Comparison of ENCODE assay signal across 21 cellular contexts in the genomic region with DNA sequence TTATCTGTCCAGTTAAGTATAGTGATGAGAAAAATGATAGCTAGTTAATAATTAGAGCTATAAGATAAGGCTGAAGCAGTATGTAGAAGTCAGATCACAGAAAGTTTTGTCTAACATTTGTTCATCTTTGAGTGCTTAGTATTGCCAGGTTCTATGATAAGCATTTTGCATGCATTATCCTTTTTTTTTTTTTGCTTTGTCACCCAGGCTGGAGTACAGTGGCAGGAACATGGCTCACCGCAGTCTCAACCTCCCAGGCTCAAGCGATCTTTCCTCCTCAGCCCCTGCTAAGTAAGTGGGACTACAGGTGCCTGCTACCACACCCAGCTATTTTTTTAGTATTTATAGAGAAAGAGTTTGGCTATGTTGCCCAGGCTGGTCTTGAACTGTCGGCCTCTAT. TPM values are rescaled to one million over a fixed set of nuclear protein-coding genes. Genes with fewer than 3 reads are reported as not detected.
A peak's percentile ranks its signal among the peaks of the same experiment; 100 is the strongest.
DNase-seq lines count a peak whose midpoint lies in the region; ATAC-seq, FAIRE-seq and TF ChIP-seq lines count a peak whose summit lies in the region.
"Had no signal": no experiment of that assay in that cellular context is flagged by ENCODE, and none has a peak within 500 bp of the region (broad histone marks: within the 10 kb centered on the region; RNA-seq: fewer than 3 reads in every experiment).

No MANE protein-coding gene starts in this region.

- H3K4me3 Mint-ChIP-seq in Caco-2 (ENCODE audit: unreplicated experiment) (no peak overlapping the region), astrocyte (ENCODE audit: unreplicated experiment) (no peak overlapping the region)
- H3K4me3 Mint-ChIP-seq: CD4-positive, alpha-beta memory T cell; GM23338; HFFc6 had no signal

- H3K27ac Mint-ChIP-seq in Caco-2 (ENCODE audit: unreplicated experiment): peak overlapping the region; percentile 15
- H3K27ac Mint-ChIP-seq in astrocyte (ENCODE audit: unreplicated experiment): peak overlapping the region; percentile 43
- H3K27ac Mint-ChIP-seq: CD4-positive, alpha-beta memory T cell; GM23338; HFFc6 had no signal

- H2AFZ ChIP-seq in astrocyte (ENCODE audit: low read depth, low read length): no peak overlapping the region
- H2AFZ ChIP-seq in HepG2 (ENCODE audit: low read length): no peak overlapping the region

- H3K9me3 ChIP-seq in Caco-2: no peaks in the 10 kb centered on the region
- no peaks in the 10 kb centered on the region for H3K9me3 ChIP-seq in astrocyte (ENCODE audit: insufficient read depth, low read depth, low read length)
- H3K9me3 ChIP-seq in HepG2 (ENCODE audit: low read length): no peaks in the 10 kb centered on the region
- H3K9me3 ChIP-seq in vagina: no peaks in the 10 kb centered on the region
- H3K9me3 ChIP-seq: HAP-1 had no signal

- TF ChIP-seq EP300 in HepG2 (IDR thresholded peaks at IDR 0.05; ENCODE audit: low read depth in 2 of 2, low read length in 2 of 2) (no peak), HepG2 (CRISPR knock-in tag; IDR thresholded peaks at IDR 0.05; ENCODE audit: borderline replicate concordance) (no peak)

- H3K4me1 ChIP-seq in Caco-2 (peaks cover 41% of the 10 kb centered on the region), astrocyte (ENCODE audit: insufficient read depth, low read length) (peaks cover 13% of the 10 kb centered on the region), HepG2 (ENCODE audit: insufficient read depth, low read length) (peaks cover 46% of the 10 kb centered on the region), vagina (no peaks in the 10 kb centered on the region)

- 94% methylated on average over 3 of the region's 3 CpGs for WGBS in HepG2 (ENCODE audit: low lambda C conversion rate)

- in situ Hi-C loops in HepG2 (cut with HindIII; ENCODE audit: extremely low pct_ligation_motif_present, low pct_unique_long_range_greater_than_20kb): no loop called here

- H3K79me2 ChIP-seq in astrocyte (ENCODE audit: insufficient read depth, low read length) (no peaks in the 10 kb centered on the region), HepG2 (ENCODE audit: insufficient read depth, low read length) (no peaks in the 10 kb centered on the region)

- H3K4me2 ChIP-seq in astrocyte (ENCODE audit: low read length) (no peak overlapping the region), HepG2 (ENCODE audit: low read depth, low read length) (no peak overlapping the region)
- H3K4me2 ChIP-seq: GM23338 had no signal

- no peaks in the 10 kb centered on the region for H3K36me3 Mint-ChIP-seq in Caco-2 (ENCODE audit: insufficient read depth, unreplicated experiment)
- H3K36me3 Mint-ChIP-seq in astrocyte (ENCODE audit: low read depth, unreplicated experiment): peaks cover under 1% of the 10 kb centered on the region
- H3K36me3 Mint-ChIP-seq: CD4-positive, alpha-beta memory T cell had no signal

- intact Hi-C loops in Caco-2 (cut with micrococcal nuclease; ENCODE audit: unreplicated experiment): no loop called here
- intact Hi-C loops in HepG2 (cut with micrococcal nuclease; ENCODE audit: unreplicated experiment): loop anchor here (2.0 kb wide), 1 partner anchor 21 kb away; no protein-coding TSS in a partner anchor
- intact Hi-C loops in vagina (cut with DNase I): loop anchor here (10.0 kb wide), 1 partner anchor 923 kb away; no protein-coding TSS in a partner anchor

- TF ChIP-seq POLR2A in erythroblast (IDR thresholded peaks at IDR 0.05; ENCODE audit: low read length) (no peak), HepG2 (IDR thresholded peaks at IDR 0.05; ENCODE audit: insufficient read depth in 1 of 2, low read depth in 2 of 2, low read length in 2 of 2) (no peak), vagina (IDR thresholded peaks at IDR 0.05) (no peak)

- no peak overlapping the region for H3K9ac ChIP-seq in astrocyte (ENCODE audit: low read length)
- H3K9ac ChIP-seq in HepG2 (ENCODE audit: insufficient read depth, low read depth, low read length): no peak overlapping the region

- POLR2A ChIA-PET in Caco-2 (lab: Charles Lee): no interaction called here
- POLR2A ChIA-PET in HepG2 (lab: Yijun Ruan, JAX): interaction anchor here (0.7 to 2.1 kb wide), 9 partner anchors 13 to 166 kb away, joined by 3 to 41 read pairs (median 6); a partner anchor contains a TSS

- no peak overlapping the region for H3K27ac ChIP-seq in astrocyte (ENCODE audit: low read depth, low read length)
- H3K27ac ChIP-seq in HepG2 (ENCODE audit: extremely low read length, insufficient read depth, low read length): peak overlapping the region; percentile 74
- no peak overlapping the region for H3K27ac ChIP-seq in vagina

- H3K36me3 ChIP-seq in Caco-2 (ENCODE audit: control insufficient read depth, insufficient read depth, low read length) (no peaks in the 10 kb centered on the region), astrocyte (ENCODE audit: insufficient read depth, low read length) (no peaks in the 10 kb centered on the region), HepG2 (replicated peaks in 1 of 2; ENCODE audit: control insufficient read depth in 1 of 2, insufficient read depth in 2 of 2, low read length in 2 of 2) (no peaks in the 10 kb centered on the region), vagina (no peaks in the 10 kb centered on the region)
- H3K36me3 ChIP-seq: HAP-1 had no signal

- TF ChIP-seq CTCF in Caco-2 (IDR thresholded peaks at IDR 0.05; ENCODE audit: insufficient read depth in 1 of 2, low read depth in 1 of 2, low read length in 1 of 2, severe bottlenecking in 1 of 2, unreplicated experiment in 1 of 2) (no peak), astrocyte (IDR thresholded peaks at IDR 0.05; ENCODE audit: insufficient read depth, low read depth, low read length) (no peak), HepG2 (CRISPR knock-in tag; IDR thresholded peaks at IDR 0.05) (no peak), vagina (IDR thresholded peaks at IDR 0.05) (no peak)

- H3K27me3 ChIP-seq in Caco-2 (replicated peaks; ENCODE audit: control insufficient read depth, insufficient read depth, low read length) (no peaks in the 10 kb centered on the region), astrocyte (ENCODE audit: insufficient read depth, low read length) (no peaks in the 10 kb centered on the region), HepG2 (ENCODE audit: control insufficient read depth in 1 of 2, insufficient read depth in 2 of 2, low read length in 2 of 2) (no peaks in the 10 kb centered on the region), vagina (no peaks in the 10 kb centered on the region)

- no peak for FAIRE-seq in astrocyte (lab: Jason Lieb, UNC)
- no peak for FAIRE-seq in HepG2 (lab: Jason Lieb, UNC)
- FAIRE-seq: D721Med, GM12878 had no signal

- H4K20me1 ChIP-seq in astrocyte (ENCODE audit: insufficient read depth, low read length): no peaks in the 10 kb centered on the region
- H4K20me1 ChIP-seq in HepG2 (ENCODE audit: insufficient read depth, low read length): no peaks in the 10 kb centered on the region

- H3K9me3 Mint-ChIP-seq in Caco-2 (ENCODE audit: unreplicated experiment) (no peaks in the 10 kb centered on the region), astrocyte (ENCODE audit: unreplicated experiment) (no peaks in the 10 kb centered on the region)
- H3K9me3 Mint-ChIP-seq: GM23338, HFFc6 had no signal

- DNase-seq in Caco-2 (no peak), astrocyte (ENCODE audit: low read depth) (no peak), erythroblast (lab: John Stamatoyannopoulos, UW) (peak; percentile 4 to 9), HepG2 (ENCODE audit: low spot score) (no peak), superior temporal gyrus (ENCODE audit: extremely low spot score) (no peak), vagina (ENCODE audit: extremely low spot score in 2 of 2) (no peak)
- DNase-seq in activated naive CD4-positive, alpha-beta T cell treated with Interleukin-2 at 50 U/mL for 16 hours: no peak
- DNase-seq: 8988T; C1 segment of cervical spinal cord; CD4-positive, alpha-beta memory T cell; DMS 273 treated with DMSO at 0.1 percent for 48 hours; DMS79; EL; GDM1; HFFc6 had no signal

- no peak overlapping the region for H3K4me3 ChIP-seq in Caco-2 (ENCODE audit: low read depth, low read length)
- no peak overlapping the region for H3K4me3 ChIP-seq in astrocyte (ENCODE audit: insufficient read depth, low read depth, low read length)
- no peak overlapping the region for H3K4me3 ChIP-seq in HepG2 (replicated peaks in 1 of 3; ENCODE audit: insufficient read depth in 1 of 3, low read depth in 2 of 3, low read length in 3 of 3)
- H3K4me3 ChIP-seq in vagina: no peak overlapping the region
- H3K4me3 ChIP-seq: GM12878, GM23338, HAP-1 had no signal

- H3K4me1 Mint-ChIP-seq in Caco-2 (ENCODE audit: low read depth, unreplicated experiment) (peaks cover 22% of the 10 kb centered on the region), astrocyte (ENCODE audit: low read depth, unreplicated experiment) (peaks cover 33% of the 10 kb centered on the region)
- H3K4me1 Mint-ChIP-seq: CD4-positive, alpha-beta memory T cell had no signal

- ATAC-seq in HepG2: no peak
- ATAC-seq: GM12878, GM23338 had no signal

- BruUV-seq in Caco-2 (replicated peaks; lab: Mats Ljungman, UMichigan): no TSS peak
- BruUV-seq in HepG2 (replicated peaks; lab: Mats Ljungman, UMichigan): no TSS peak

- CTCF ChIA-PET in Caco-2 (lab: Charles Lee) (interaction anchor here (1.0 kb wide), 1 partner anchor 21 kb away, joined by 7 read pairs; no protein-coding TSS in a partner anchor), HepG2 (lab: Yijun Ruan, JAX; ENCODE audit: low intra/inter-chr PET ratio, low total read pairs) (no interaction called here)

- no peak for TF ChIP-seq RAD21 in HepG2 (CRISPR knock-in tag; IDR thresholded peaks at IDR 0.05)

- H3K27me3 Mint-ChIP-seq in Caco-2 (ENCODE audit: insufficient read depth, unreplicated experiment) (no peaks in the 10 kb centered on the region), astrocyte (ENCODE audit: low read depth, unreplicated experiment) (no peaks in the 10 kb centered on the region)

RNA-seq across cellular contexts. Expression of a gene that starts 17.5 kb away (rescaled TPM):
- total RNA-seq in Caco-2 (2022) (1.1 and 1.3 TPM in 2 replicates), astrocyte (8.9 and 9.5 TPM in 2 replicates), HepG2 (2016; rRNA removed; fragmentation: Illumina TruSeq; extraction: Trizol) (0.71 and 1.0 TPM in 2 replicates), vagina (not detected)
- total RNA-seq in HepG2 (2016; cell fraction: cytosol; rRNA removed; fragmentation: Illumina TruSeq; extraction: Trizol; ENCODE audit: low read depth): 0.20 and 0.26 TPM in 2 replicates
- total RNA-seq in HepG2 (2016; cell fraction: insoluble cytoplasmic fraction; rRNA removed; fragmentation: Illumina TruSeq; extraction: Trizol): 0.45 and 0.77 TPM in 2 replicates
- 0.34 and 0.56 TPM in 2 replicates for total RNA-seq in HepG2 (2016; cell fraction: membrane; rRNA removed; fragmentation: Illumina TruSeq; extraction: Trizol)
- total RNA-seq in HepG2 (2016; cell fraction: nucleus; rRNA removed; fragmentation: Illumina TruSeq; extraction: Trizol): 0.78 and 0.97 TPM in 2 replicates
- polyA plus RNA-seq in HepG2 (2011; rRNA removed): 7.9 and 11.2 TPM in 2 replicates
- polyA plus RNA-seq in HepG2 (2011; cell fraction: cytosol; rRNA removed): 3.9 and 10.6 TPM in 2 replicates
- 4.2 and 7.6 TPM in 2 replicates for polyA plus RNA-seq in HepG2 (2011; cell fraction: nucleus; rRNA removed)
- polyA plus RNA-seq in HepG2 (2012): 26.8 and 34.2 TPM in 2 replicates
- polyA plus RNA-seq in HepG2 (2016; cell fraction: cytosol; fragmentation: Illumina TruSeq; extraction: Trizol; ENCODE audit: low read depth): 0.07 and 0.18 TPM in 2 replicates
- 0.80 and 0.87 TPM in 2 replicates for polyA plus RNA-seq in HepG2 (2016; cell fraction: insoluble cytoplasmic fraction; fragmentation: Illumina TruSeq; extraction: Trizol; ENCODE audit: low read depth)
- 0.22 and 0.24 TPM in 2 replicates for polyA plus RNA-seq in HepG2 (2016; cell fraction: membrane; fragmentation: Illumina TruSeq; extraction: Trizol; ENCODE audit: low read depth)
- 1.4 and 1.7 TPM in 2 replicates for polyA plus RNA-seq in HepG2 (2016; cell fraction: nucleus; fragmentation: Illumina TruSeq; extraction: Trizol; ENCODE audit: insufficient read depth, low read depth)
- polyA minus RNA-seq in HepG2 (2011; rRNA and poly(A)+ RNA removed; ENCODE audit: low replicate concordance): 0.05 and 7.3 TPM in 2 replicates
- polyA minus RNA-seq in HepG2 (2011; cell fraction: cytosol; rRNA and poly(A)+ RNA removed): 5.0 and 10.0 TPM in 2 replicates
- polyA minus RNA-seq in HepG2 (2011; cell fraction: nucleus; rRNA and poly(A)+ RNA removed): 7.6 and 12.8 TPM in 2 replicates
- total RNA-seq: H4 had no signal
- polyA plus RNA-seq: BJ had no signal

RNA-seq across cellular contexts. Expression of a gene that starts 31.1 kb away (rescaled TPM):
- total RNA-seq in Caco-2 (2022) (15.6 and 17.5 TPM in 2 replicates), astrocyte (10.7 and 11.9 TPM in 2 replicates), HepG2 (2016; rRNA removed; fragmentation: Illumina TruSeq; extraction: Trizol) (70.0 and 107 TPM in 2 replicates), vagina (8.8 TPM)
- 21.0 and 24.1 TPM in 2 replicates for total RNA-seq in HepG2 (2016; cell fraction: cytosol; rRNA removed; fragmentation: Illumina TruSeq; extraction: Trizol; ENCODE audit: low read depth)
- total RNA-seq in HepG2 (2016; cell fraction: insoluble cytoplasmic fraction; rRNA removed; fragmentation: Illumina TruSeq; extraction: Trizol): 68.9 and 116 TPM in 2 replicates
- 28.1 and 35.5 TPM in 2 replicates for total RNA-seq in HepG2 (2016; cell fraction: membrane; rRNA removed; fragmentation: Illumina TruSeq; extraction: Trizol)
- 39.6 and 40.3 TPM in 2 replicates for total RNA-seq in HepG2 (2016; cell fraction: nucleus; rRNA removed; fragmentation: Illumina TruSeq; extraction: Trizol)
- 30.0 and 37.1 TPM in 2 replicates for polyA plus RNA-seq in HepG2 (2011; rRNA removed)
- polyA plus RNA-seq in HepG2 (2011; cell fraction: cytosol; rRNA removed): 12.7 and 22.1 TPM in 2 replicates
- 6.3 and 8.8 TPM in 2 replicates for polyA plus RNA-seq in HepG2 (2011; cell fraction: nucleus; rRNA removed)
- polyA plus RNA-seq in HepG2 (2012): 35.5 and 51.6 TPM in 2 replicates
- polyA plus RNA-seq in HepG2 (2016; cell fraction: cytosol; fragmentation: Illumina TruSeq; extraction: Trizol; ENCODE audit: low read depth): 9.9 and 11.7 TPM in 2 replicates
- 93.2 and 105 TPM in 2 replicates for polyA plus RNA-seq in HepG2 (2016; cell fraction: insoluble cytoplasmic fraction; fragmentation: Illumina TruSeq; extraction: Trizol; ENCODE audit: low read depth)
- 17.3 and 19.1 TPM in 2 replicates for polyA plus RNA-seq in HepG2 (2016; cell fraction: membrane; fragmentation: Illumina TruSeq; extraction: Trizol; ENCODE audit: low read depth)
- polyA plus RNA-seq in HepG2 (2016; cell fraction: nucleus; fragmentation: Illumina TruSeq; extraction: Trizol; ENCODE audit: insufficient read depth, low read depth): 41.9 and 44.2 TPM in 2 replicates
- polyA minus RNA-seq in HepG2 (2011; rRNA and poly(A)+ RNA removed; ENCODE audit: low replicate concordance): 2.7 and 4.1 TPM in 2 replicates
- 6.6 and 7.6 TPM in 2 replicates for polyA minus RNA-seq in HepG2 (2011; cell fraction: cytosol; rRNA and poly(A)+ RNA removed)
- polyA minus RNA-seq in HepG2 (2011; cell fraction: nucleus; rRNA and poly(A)+ RNA removed): 36.7 and 38.1 TPM in 2 replicates

RNA-seq across cellular contexts. Expression of a gene that starts 31.3 kb away (rescaled TPM):
- total RNA-seq in Caco-2 (2022) (15.3 and 17.3 TPM in 2 replicates), astrocyte (16.4 and 16.8 TPM in 2 replicates), HepG2 (2016; rRNA removed; fragmentation: Illumina TruSeq; extraction: Trizol) (50.0 and 65.4 TPM in 2 replicates), vagina (12.5 TPM)
- total RNA-seq in HepG2 (2016; cell fraction: cytosol; rRNA removed; fragmentation: Illumina TruSeq; extraction: Trizol; ENCODE audit: low read depth): 8.6 and 10.3 TPM in 2 replicates
- 48.2 and 65.9 TPM in 2 replicates for total RNA-seq in HepG2 (2016; cell fraction: insoluble cytoplasmic fraction; rRNA removed; fragmentation: Illumina TruSeq; extraction: Trizol)
- 33.1 and 39.4 TPM in 2 replicates for total RNA-seq in HepG2 (2016; cell fraction: membrane; rRNA removed; fragmentation: Illumina TruSeq; extraction: Trizol)
- 46.2 and 50.3 TPM in 2 replicates for total RNA-seq in HepG2 (2016; cell fraction: nucleus; rRNA removed; fragmentation: Illumina TruSeq; extraction: Trizol)
- polyA plus RNA-seq in HepG2 (2011; rRNA removed): 7.9 and 8.4 TPM in 2 replicates
- polyA plus RNA-seq in HepG2 (2011; cell fraction: cytosol; rRNA removed): 2.8 and 5.5 TPM in 2 replicates
- polyA plus RNA-seq in HepG2 (2011; cell fraction: nucleus; rRNA removed): 11.7 and 16.1 TPM in 2 replicates
- polyA plus RNA-seq in HepG2 (2012): 23.9 and 31.6 TPM in 2 replicates
- polyA plus RNA-seq in HepG2 (2016; cell fraction: cytosol; fragmentation: Illumina TruSeq; extraction: Trizol; ENCODE audit: low read depth): 3.4 and 3.7 TPM in 2 replicates
- 40.8 and 42.4 TPM in 2 replicates for polyA plus RNA-seq in HepG2 (2016; cell fraction: insoluble cytoplasmic fraction; fragmentation: Illumina TruSeq; extraction: Trizol; ENCODE audit: low read depth)
- polyA plus RNA-seq in HepG2 (2016; cell fraction: membrane; fragmentation: Illumina TruSeq; extraction: Trizol; ENCODE audit: low read depth): 12.9 and 13.9 TPM in 2 replicates
- polyA plus RNA-seq in HepG2 (2016; cell fraction: nucleus; fragmentation: Illumina TruSeq; extraction: Trizol; ENCODE audit: insufficient read depth, low read depth): 52.8 and 60.4 TPM in 2 replicates
- 2.2 and 6.6 TPM in 2 replicates for polyA minus RNA-seq in HepG2 (2011; rRNA and poly(A)+ RNA removed; ENCODE audit: low replicate concordance)
- polyA minus RNA-seq in HepG2 (2011; cell fraction: cytosol; rRNA and poly(A)+ RNA removed): 10.9 and 12.4 TPM in 2 replicates
- polyA minus RNA-seq in HepG2 (2011; cell fraction: nucleus; rRNA and poly(A)+ RNA removed): 77.9 and 116 TPM in 2 replicates

Comparison
In these comparisons a context has a peak if more than half of its experiments do, and no peak if none do; other contexts are left out.
1. DNase-seq: peak in erythroblast (2 of 2); none in Caco-2 (0 of 2), astrocyte (single experiment), HepG2 (single experiment), superior temporal gyrus (single experiment), vagina (0 of 2) and activated naive CD4-positive, alpha-beta T cell treated with Interleukin-2 at 50 U/mL for 16 hours (single experiment).